Comparison of ENCODE assay signal across 1 cellular context in the genomic region with DNA sequence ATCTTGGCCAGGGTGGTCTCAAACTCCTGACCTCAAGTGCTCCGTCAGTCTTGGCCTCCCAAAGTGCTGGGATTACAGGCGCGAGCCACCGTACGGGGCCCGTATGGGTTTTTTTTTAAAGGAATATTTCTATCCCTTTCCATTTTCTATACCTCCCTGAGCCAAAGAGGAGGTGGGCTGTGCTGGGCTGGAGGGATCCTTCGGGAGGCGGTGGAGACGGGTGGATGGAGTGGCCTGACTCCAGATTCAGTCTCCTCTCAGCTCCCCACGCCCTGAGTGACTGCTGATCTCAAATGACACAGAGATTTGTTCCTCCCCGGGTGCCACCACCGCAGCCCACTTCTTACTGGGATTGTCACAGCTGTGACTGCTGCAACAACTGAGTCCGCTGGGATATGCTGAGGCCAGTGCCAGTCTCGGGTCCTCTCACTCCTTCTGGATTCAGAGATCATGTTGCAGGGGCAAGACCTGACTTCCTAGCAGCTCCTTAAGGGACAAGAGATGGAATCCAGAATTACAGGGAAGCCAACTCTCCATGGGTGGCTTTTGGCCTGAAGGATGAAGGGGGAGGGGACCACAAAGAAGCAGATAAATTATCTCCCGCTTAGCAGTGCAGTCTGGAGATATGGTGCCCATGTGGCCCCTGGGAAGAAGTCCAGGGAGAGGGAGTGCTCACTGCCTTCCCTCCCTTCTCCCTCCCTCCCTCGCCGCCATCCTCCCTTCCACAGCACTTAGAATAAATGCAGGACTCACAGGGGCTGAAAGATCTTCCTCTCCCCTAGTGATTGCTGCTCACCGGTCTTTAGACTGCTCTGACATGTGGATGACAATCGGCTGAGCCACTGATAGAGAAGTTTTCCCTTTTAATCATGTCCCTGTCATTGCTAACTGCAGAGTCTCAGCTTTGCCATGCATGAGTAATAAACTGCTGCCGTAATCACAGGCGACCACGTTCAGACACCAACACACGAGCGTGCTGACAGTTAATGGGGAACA.
A peak's percentile ranks its signal among the peaks of the same experiment; 100 is the strongest.
TF ChIP-seq lines count a peak whose summit lies in the region.

No MANE protein-coding gene starts in this region.

TF ChIP-seq in neural cell, 6 proteins besides CTCF, POLR2A, EP300 and RAD21 (continued from another document):
- TF ChIP-seq REST (IDR thresholded peaks at IDR 0.05; ENCODE audit: borderline replicate concordance), result peak; percentile 20
- peak; percentile 29 for TF ChIP-seq SMC3 (conservative IDR thresholded peaks at IDR 0.05; ENCODE audit: poor library complexity)
- TF ChIP-seq POLR2AphosphoS5 (IDR thresholded peaks at IDR 0.05), result peak; percentile 77
- TF ChIP-seq TAF1 (IDR thresholded peaks at IDR 0.05; ENCODE audit: low read depth), result no peak
- peak; percentile 49 for TF ChIP-seq MXI1 (conservative IDR thresholded peaks at IDR 0.05; ENCODE audit: poor library complexity, severe bottlenecking)
